Comparison of ENCODE assay signal across 27 cellular contexts in genomic region chr20:6818033-6818808, GRCh38. TPM values are rescaled to one million over a fixed set of nuclear protein-coding genes. Genes with fewer than 3 reads are reported as not detected.
DNase-seq lines count a peak whose midpoint lies in the region; ATAC-seq and TF ChIP-seq lines count a peak whose summit lies in the region.
"Had no signal": no experiment of that assay in that cellular context is flagged by ENCODE, and none has a peak within 500 bp of the region (broad histone marks: within the 10 kb centered on the region; RNA-seq: fewer than 3 reads in every experiment).

No MANE protein-coding gene starts in this region.

- H3K4me1 ChIP-seq in SK-N-SH (ENCODE audit: control insufficient read depth in 1 of 2, insufficient read depth in 2 of 2, low read depth in 1 of 2, low read length in 1 of 2) (no peaks in the 10 kb centered on the region), foreskin keratinocyte (no peaks in the 10 kb centered on the region), testis (no peaks in the 10 kb centered on the region), thyroid gland (no peaks in the 10 kb centered on the region)

- H3K4me2 ChIP-seq in SK-N-SH = no peak overlapping the region

- H2AFZ ChIP-seq in SK-N-SH (ENCODE audit: low read depth) = no peak overlapping the region

- peaks cover 49% of the 10 kb centered on the region for H3K4me1 Mint-ChIP-seq in WTC11
- H3K4me1 Mint-ChIP-seq in activated T-cell treated with anti-CD3 and anti-CD28 coated beads, Interleukin-2, amount 50 U/mL, for 72 hours (ENCODE audit: low read depth) = no peaks in the 10 kb centered on the region
- H3K4me1 Mint-ChIP-seq: memory B cell, T-helper 17 cell had no signal

- H3K27ac ChIP-seq in SK-N-SH (ENCODE audit: low read depth in 2 of 2, low read length in 1 of 2) (no peak overlapping the region), foreskin keratinocyte (no peak overlapping the region), testis (no peak overlapping the region), thyroid gland (no peak overlapping the region)
- H3K27ac ChIP-seq: skin epidermis had no signal

- POLR2A ChIA-PET in SK-N-SH (lab: Yijun Ruan, JAX) = no interaction called here
- POLR2A ChIA-PET in WTC11 (lab: Charles Lee) = no interaction called here

- H3K9me3 Mint-ChIP-seq in WTC11 = peaks cover 3% of the 10 kb centered on the region; the same call in 1 of the 2 replicates
- H3K9me3 Mint-ChIP-seq in activated T-cell treated with anti-CD3 and anti-CD28 coated beads, Interleukin-2, amount 50 U/mL, for 72 hours = peaks cover 0 to 4% of the 10 kb centered on the region in 2 donors

- H3K27ac Mint-ChIP-seq in WTC11 = no peak overlapping the region
- H3K27ac Mint-ChIP-seq in activated T-cell treated with anti-CD3 and anti-CD28 coated beads, Interleukin-2, amount 50 U/mL, for 72 hours = no peak overlapping the region
- H3K27ac Mint-ChIP-seq: activated naive CD4-positive, alpha-beta T cell treated with anti-CD3 and anti-CD28 coated beads for 36 hours; CD8-positive, alpha-beta T cell; memory B cell; T-helper 17 cell had no signal

- no peak for DNase-seq in SK-N-SH
- DNase-seq in WTC11 (ENCODE audit: low spot score) = peak; percentile 28
- peak in 1 of 2 donors; percentile 11 for DNase-seq in foreskin keratinocyte
- DNase-seq in omental fat pad (ENCODE audit: low spot score) = no peak
- no peak for DNase-seq in activated T-cell treated with anti-CD3 and anti-CD28 coated beads, Interleukin-2, amount 50 U/mL, for 72 hours
- DNase-seq in testis = no peak
- DNase-seq in thyroid gland = no peak
- DNase-seq: 8988T; activated naive CD4-positive, alpha-beta T cell treated with anti-CD3 and anti-CD28 coated beads for 36 hours; activated T-cell treated with anti-CD3 and anti-CD28 coated beads, Interleukin-2, amount 50 U/mL, for 48 hours; AML-193; amniotic stem cell; caudate nucleus; CD8-positive, alpha-beta T cell; dermis blood vessel endothelial cell; DMS153; left cardiac atrium; NCI-H1417 treated with DMSO at 0.1 percent for 48 hours; NCI-H2107; NCI-H524 treated with DMSO at 0.1 percent for 48 hours; NK-92 treated with Interleukin-12 subunit alpha and Interleukin-12 subunit beta, amount 100 ng/mL, for 24 hours; stimulated activated CD4-positive, alpha-beta T cell treated with anti-CD3 and anti-CD28 coated beads, Interleukin-2, amount 100 ng/mL, for 24 hours; T-helper 17 cell had no signal

- no peaks in the 10 kb centered on the region for H3F3A ChIP-seq in SK-N-SH (replicated peaks; ENCODE audit: insufficient read depth)

- TF ChIP-seq RAD21 in SK-N-SH (IDR thresholded peaks at IDR 0.05; ENCODE audit: low read length) = no peak

- H3K27me3 ChIP-seq in SK-N-SH (ENCODE audit: insufficient read depth) (no peaks in the 10 kb centered on the region), foreskin keratinocyte (no peaks in the 10 kb centered on the region), testis (no peaks in the 10 kb centered on the region), thyroid gland (no peaks in the 10 kb centered on the region)

- TF ChIP-seq POLR2A in testis (IDR thresholded peaks at IDR 0.05) (no peak), thyroid gland (IDR thresholded peaks at IDR 0.05) (no peak)

- no peak overlapping the region for H3K9ac ChIP-seq in SK-N-SH

- H3K9me3 ChIP-seq in SK-N-SH = no peaks in the 10 kb centered on the region
- no peaks in the 10 kb centered on the region for H3K9me3 ChIP-seq in testis
- H3K9me3 ChIP-seq in thyroid gland = no peaks in the 10 kb centered on the region

- intact Hi-C loops in testis (cut with DNase I; ENCODE audit: low total_unique reads) (no loop called here), thyroid gland (cut with DNase I) (no loop called here)

- H3K36me3 ChIP-seq in SK-N-SH (replicated peaks in 1 of 2; ENCODE audit: control insufficient read depth in 1 of 2, insufficient read depth in 2 of 2, low read length in 1 of 2) (no peaks in the 10 kb centered on the region), testis (ENCODE audit: low read depth, missing control alignments) (no peaks in the 10 kb centered on the region), thyroid gland (no peaks in the 10 kb centered on the region)

- H3K79me2 ChIP-seq in SK-N-SH (ENCODE audit: insufficient read depth) = no peaks in the 10 kb centered on the region

- H3K4me3 ChIP-seq in SK-N-SH (ENCODE audit: low read depth in 2 of 2, low read length in 1 of 2) = no peak overlapping the region
- H3K4me3 ChIP-seq in testis = no peak overlapping the region
- H3K4me3 ChIP-seq in thyroid gland (replicated peaks in 1 of 3) = no peak overlapping the region
- H3K4me3 ChIP-seq: skin epidermis had no signal

- TF ChIP-seq CTCF in SK-N-SH (IDR thresholded peaks at IDR 0.05) (no peak), WTC11 (IDR thresholded peaks at IDR 0.05) (no peak), foreskin keratinocyte (conservative IDR thresholded peaks at IDR 0.05) (no peak), omental fat pad (IDR thresholded peaks at IDR 0.05) (no peak), testis (IDR thresholded peaks at IDR 0.05) (no peak), thyroid gland (IDR thresholded peaks at IDR 0.05) (no peak)

- H3K9me2 ChIP-seq in SK-N-SH = no peaks in the 10 kb centered on the region

- no peak for TF ChIP-seq EP300 in SK-N-SH (IDR thresholded peaks at IDR 0.05; ENCODE audit: borderline replicate concordance in 1 of 2, low read depth in 1 of 2, low read length in 1 of 2)

- H4K20me1 ChIP-seq in SK-N-SH (ENCODE audit: insufficient read depth) = no peaks in the 10 kb centered on the region

- CTCF ChIA-PET in SK-N-SH (lab: Yijun Ruan, JAX) (no interaction called here), WTC11 (lab: Charles Lee) (interaction anchor here (0.9 to 1.1 kb wide), 2 partner anchors 11 to 235 kb away, joined by 3 read pairs; no protein-coding TSS in a partner anchor)

- no peaks in the 10 kb centered on the region for H3K36me3 Mint-ChIP-seq in WTC11
- peaks cover 0 to 3% of the 10 kb centered on the region in 2 donors for H3K36me3 Mint-ChIP-seq in activated T-cell treated with anti-CD3 and anti-CD28 coated beads, Interleukin-2, amount 50 U/mL, for 72 hours (ENCODE audit: insufficient read depth in 2 of 2)
- H3K36me3 Mint-ChIP-seq: CD8-positive, alpha-beta T cell; memory B cell had no signal

- ATAC-seq in SK-N-SH treated with all-trans-retinoic acid at 6 μM for 48 hours (no peak), WTC11 (peak; percentile 87), foreskin keratinocyte (peak; percentile 48), omental fat pad (ENCODE audit: low FRiP score) (peak; percentile 59)
- no peak for ATAC-seq in activated T-cell treated with anti-CD3 and anti-CD28 coated beads, Interleukin-2, amount 50 U/mL, for 72 hours (replicated peaks in 1 of 2)
- ATAC-seq: CD8-positive, alpha-beta T cell; Panc1; T-helper 17 cell had no signal

- H3K27me3 Mint-ChIP-seq in WTC11 (ENCODE audit: low read depth) = peaks cover 29% of the 10 kb centered on the region
- no peaks in the 10 kb centered on the region for H3K27me3 Mint-ChIP-seq in activated T-cell treated with anti-CD3 and anti-CD28 coated beads, Interleukin-2, amount 50 U/mL, for 72 hours (ENCODE audit: low read depth)
- H3K27me3 Mint-ChIP-seq: memory B cell, T-helper 17 cell had no signal

- H3K4me3 Mint-ChIP-seq in WTC11 = no peak overlapping the region
- H3K4me3 Mint-ChIP-seq in activated T-cell treated with anti-CD3 and anti-CD28 coated beads, Interleukin-2, amount 50 U/mL, for 72 hours = no peak overlapping the region
- H3K4me3 Mint-ChIP-seq: activated naive CD4-positive, alpha-beta T cell treated with anti-CD3 and anti-CD28 coated beads for 36 hours; CD8-positive, alpha-beta T cell; memory B cell; T-helper 17 cell had no signal

- 30% methylated on average over 7 of the region's 7 CpGs for WGBS in SK-N-SH (ENCODE audit: low lambda C conversion rate)
- WGBS in testis, 2 donors = 68 to 69% methylated on average over 7 of the region's 7 CpGs
- WGBS in thyroid gland, 2 donors = 67 to 81% methylated on average over 7 of the region's 7 CpGs

TF ChIP-seq in SK-N-SH, 30 proteins besides CTCF, POLR2A, EP300 and RAD21 (continues in another document):
- no peak for TF ChIP-seq GATA2 (CRISPR knock-in tag; IDR thresholded peaks at IDR 0.05)

TF ChIP-seq in SK-N-SH treated with all-trans-retinoic acid at 6 μM for 48 hours, 23 proteins besides CTCF, POLR2A, EP300 and RAD21 (continues in another document):
- TF ChIP-seq ESRRG (CRISPR knock-in tag; IDR thresholded peaks at IDR 0.05) (no peak), CREB5 (CRISPR knock-in tag; IDR thresholded peaks at IDR 0.05; ENCODE audit: low read depth) (no peak)

TF ChIP-seq in WTC11, 78 proteins besides CTCF, POLR2A, EP300 and RAD21:
- TF ChIP-seq, protein P1, sequence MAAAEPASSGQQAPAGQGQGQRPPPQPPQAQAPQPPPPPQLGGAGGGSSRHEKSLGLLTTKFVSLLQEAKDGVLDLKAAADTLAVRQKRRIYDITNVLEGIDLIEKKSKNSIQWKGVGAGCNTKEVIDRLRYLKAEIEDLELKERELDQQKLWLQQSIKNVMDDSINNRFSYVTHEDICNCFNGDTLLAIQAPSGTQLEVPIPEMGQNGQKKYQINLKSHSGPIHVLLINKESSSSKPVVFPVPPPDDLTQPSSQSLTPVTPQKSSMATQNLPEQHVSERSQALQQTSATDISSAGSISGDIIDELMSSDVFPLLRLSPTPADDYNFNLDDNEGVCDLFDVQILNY (CRISPR knock-in tag; IDR thresholded peaks at IDR 0.05) = no peak
- peak; percentile 31; the same call in 1 of the 2 replicates for TF ChIP-seq JUN (CRISPR knock-in tag; IDR thresholded peaks at IDR 0.05)

RNA-seq across cellular contexts. Expression of gene BMP2, which starts 50.7 kb away (rescaled TPM):
- polyA plus RNA-seq in SK-N-SH (2012; rRNA removed) = 0.19 and 0.25 TPM in 2 replicates
- polyA plus RNA-seq in SK-N-SH (2012; cell fraction: cytosol; rRNA removed) = 0.17 TPM in 2 replicates
- 0.11 and 0.21 TPM in 2 replicates for polyA plus RNA-seq in SK-N-SH (2012; cell fraction: nucleus; rRNA removed)
- total RNA-seq in WTC11 (2021) = 0.96 to 1.3 TPM (median 1.2 TPM) in 3 replicates
- total RNA-seq in foreskin keratinocyte = 7.3 and 8.2 TPM in 2 replicates
- 3.2 and 3.3 TPM in 2 replicates for polyA plus RNA-seq in foreskin keratinocyte
- 10 to 100 TPM; 12.3 to 36.6 (median 20.3) TPM for total RNA-seq in omental fat pad
- total RNA-seq in activated T-cell treated with anti-CD3 and anti-CD28 coated beads, Interleukin-2, amount 50 U/mL, for 72 hours = not detected
- 1 to 10 TPM; 1.7 to 3.8 TPM for total RNA-seq in testis
- 1.8 TPM for polyA plus RNA-seq in testis (ENCODE audit: insufficient read depth, low read depth, low replicate concordance)
- 10 to 100 TPM; 19.1 to 27.1 (median 20.2) TPM for total RNA-seq in thyroid gland
- total RNA-seq: activated naive CD4-positive, alpha-beta T cell treated with anti-CD3 and anti-CD28 coated beads for 36 hours; CD8-positive, alpha-beta T cell had no signal

Comparison
In these comparisons a context has a peak if more than half of its experiments do, and no peak if none do; other contexts are left out.
1. ATAC-seq: peak in WTC11 (single experiment), foreskin keratinocyte (single experiment) and omental fat pad (single experiment); none in SK-N-SH treated with all-trans-retinoic acid at 6 μM for 48 hours (single experiment) and activated T-cell treated with anti-CD3 and anti-CD28 coated beads, Interleukin-2, amount 50 U/mL, for 72 hours (0 of 2).